In the genomic region with DNA sequence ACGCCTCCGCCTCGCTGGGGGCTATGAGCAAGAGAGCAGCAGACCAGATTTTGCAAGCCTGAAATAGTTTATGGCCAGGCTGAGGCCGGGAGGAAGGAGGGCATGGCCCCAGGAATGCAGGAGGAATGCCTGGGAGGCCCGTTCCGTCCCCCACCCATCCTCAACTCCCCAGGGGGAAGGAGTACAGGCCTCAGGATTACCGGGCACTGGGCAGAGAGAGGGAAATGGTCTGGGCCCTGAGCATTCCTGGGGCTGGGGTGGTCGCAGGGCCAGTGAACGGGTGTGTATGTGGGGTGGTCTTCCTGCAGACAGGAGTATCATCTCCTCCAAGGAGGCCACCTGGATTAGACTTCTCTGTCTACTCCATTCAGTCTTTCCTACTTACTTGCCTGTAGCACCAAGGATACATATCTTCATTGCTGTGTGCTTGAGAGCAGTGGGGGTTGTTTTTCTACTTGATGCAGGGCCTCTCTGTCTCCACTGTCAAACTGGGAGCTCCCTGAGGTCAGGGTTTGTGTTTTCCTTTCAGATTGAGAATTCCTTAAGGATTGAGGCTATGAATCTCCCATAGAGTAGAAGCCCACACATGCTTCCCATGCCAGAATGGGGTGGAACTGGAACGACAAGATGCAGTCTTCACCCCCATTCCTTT, we compare ENCODE assay signal across 13 cellular contexts.
DNase-seq lines count a peak whose midpoint lies in the region; ATAC-seq and TF ChIP-seq lines count a peak whose summit lies in the region.
"Had no signal": no experiment of that assay in that cellular context is flagged by ENCODE, and none has a peak within 500 bp of the region (broad histone marks: within the 10 kb centered on the region; RNA-seq: fewer than 3 reads in every experiment).

No MANE protein-coding gene starts in this region.

- CTCF ChIA-PET in Calu3 (lab: Charles Lee), result no interaction called here

- H3K4me3 Mint-ChIP-seq in Calu3 (ENCODE audit: low read depth, unreplicated experiment), result no peak overlapping the region
- H3K4me3 Mint-ChIP-seq: memory B cell had no signal

- intact Hi-C loops in Calu3 (cut with micrococcal nuclease; ENCODE audit: unreplicated experiment), result loop anchor here (10.0 kb wide), 1 partner anchor 153 kb away; no protein-coding TSS in a partner anchor

- H3K4me1 Mint-ChIP-seq in Calu3 (ENCODE audit: low read depth, unreplicated experiment), result peaks cover 62% of the 10 kb centered on the region
- H3K4me1 Mint-ChIP-seq: memory B cell had no signal

- ATAC-seq in omental fat pad (ENCODE audit: low FRiP score) (peak; percentile 69), HG03521 (IDR thresholded peaks at IDR 0.05; ENCODE audit: unreplicated experiment) (no peak)
- ATAC-seq: activated CD4-positive, CD25-positive, alpha-beta regulatory T cell treated with anti-CD3 and anti-CD28 coated beads, Interleukin-2, amount 50 U/mL, for 24 hours; gastroesophageal sphincter had no signal

- no peak for TF ChIP-seq CTCF in Calu3 (IDR thresholded peaks at IDR 0.05; ENCODE audit: unreplicated experiment)
- no peak for TF ChIP-seq CTCF in omental fat pad (IDR thresholded peaks at IDR 0.05)

- H3K27ac Mint-ChIP-seq in Calu3 (ENCODE audit: unreplicated experiment), result no peak overlapping the region
- H3K27ac Mint-ChIP-seq: memory B cell had no signal

- no peaks in the 10 kb centered on the region for H3K27me3 Mint-ChIP-seq in Calu3 (ENCODE audit: unreplicated experiment)

- no peaks in the 10 kb centered on the region for H3K36me3 Mint-ChIP-seq in Calu3 (ENCODE audit: insufficient read depth, unreplicated experiment)
- H3K36me3 Mint-ChIP-seq: memory B cell had no signal

- no TSS peak for BruUV-seq in Calu3 (replicated peaks; lab: Mats Ljungman, UMichigan)

- H3K9me3 Mint-ChIP-seq in Calu3 (ENCODE audit: low read depth, unreplicated experiment), result no peaks in the 10 kb centered on the region
- H3K9me3 Mint-ChIP-seq: memory B cell had no signal

- DNase-seq in Calu3, result peak; percentile 36
- DNase-seq in NCI-H226, result peak; percentile 94
- DNase-seq in fibroblast of gingiva (ENCODE audit: low read depth), result peak; percentile 87
- DNase-seq in omental fat pad (ENCODE audit: low spot score), result no peak
- no peak for DNase-seq in hypothalamus (lab: John Stamatoyannopoulos, UW)
- DNase-seq in effector CD8-positive, alpha-beta T cell (lab: John Stamatoyannopoulos, UW), result no peak
- no peak for DNase-seq in activated effector memory CD4-positive, alpha-beta T cell treated with anti-CD3 and anti-CD28 coated beads, Interleukin-2, amount 50 U/mL, for 16 hours
- DNase-seq: retina, SIG-M5 had no signal

Comparison
In these comparisons a context has a peak if more than half of its experiments do, and no peak if none do; other contexts are left out.
1. DNase-seq: peak in Calu3 (single experiment), NCI-H226 (single experiment) and fibroblast of gingiva (single experiment); none in omental fat pad (single experiment), hypothalamus (0 of 51), effector CD8-positive, alpha-beta T cell (single experiment) and activated effector memory CD4-positive, alpha-beta T cell treated with anti-CD3 and anti-CD28 coated beads, Interleukin-2, amount 50 U/mL, for 16 hours (single experiment).